ENCODE assay signal across 15 cellular contexts in the genomic region with DNA sequence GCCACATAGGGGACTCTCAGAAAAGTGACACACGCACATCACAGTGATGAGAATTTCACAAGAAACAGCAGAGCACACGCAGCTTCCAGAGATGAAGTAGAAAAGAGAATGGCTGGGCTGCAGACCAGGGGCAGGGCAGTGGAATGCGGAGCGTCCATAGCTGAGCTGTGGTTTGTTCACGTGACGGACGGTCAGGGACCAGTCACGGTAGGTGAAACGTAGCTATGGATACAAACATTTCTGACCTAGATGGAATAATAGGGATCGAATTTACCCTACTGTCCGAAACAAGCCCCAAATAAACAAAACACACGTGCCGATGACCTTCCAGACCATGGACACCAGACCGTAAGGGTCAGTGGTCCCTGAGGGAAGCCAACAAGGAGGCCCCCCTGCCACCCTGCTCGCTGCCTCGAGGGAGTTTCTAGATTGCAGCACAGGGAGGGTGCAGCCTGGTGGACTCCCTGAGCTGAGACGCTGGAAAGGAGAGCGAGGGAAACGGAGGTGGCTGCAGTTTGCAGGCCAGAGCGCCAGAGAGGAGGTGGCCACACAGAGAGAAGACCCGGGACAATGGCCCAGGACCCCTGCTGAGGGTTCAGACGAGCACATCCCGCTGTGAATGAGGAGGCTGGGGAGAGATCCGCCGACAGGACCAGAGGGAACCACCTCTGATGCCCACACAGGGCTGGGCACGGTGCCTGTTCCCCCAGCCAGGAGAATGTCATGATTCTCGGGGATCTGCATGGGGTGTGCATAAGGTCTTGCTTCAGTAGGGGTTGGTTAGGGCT. TPM values are rescaled to one million over a fixed set of nuclear protein-coding genes. Genes with fewer than 3 reads are reported as not detected.
"Had no signal": no experiment of that assay in that cellular context is flagged by ENCODE, and none has a peak within 500 bp of the region (broad histone marks: within the 10 kb centered on the region; RNA-seq: fewer than 3 reads in every experiment).

No MANE protein-coding gene starts in this region.

- H3K4me3 ChIP-seq: ascending aorta, neural progenitor cell, ovary, tibial nerve, vagina had no signal

- H3K4me2 ChIP-seq: neural progenitor cell had no signal

- H3K4me1 ChIP-seq: ascending aorta, neural progenitor cell, tibial nerve, vagina had no signal

- H2AFZ ChIP-seq: neural progenitor cell had no signal

- H3K36me3 ChIP-seq: ascending aorta, neural progenitor cell, ovary, tibial nerve, vagina had no signal

- H3K27me3 ChIP-seq: ascending aorta, ovary, vagina had no signal

- ATAC-seq: activated CD8-positive, alpha-beta T cell treated with anti-CD3 and anti-CD28 coated beads, Interleukin-2, amount 10 ng/mL, durations not matched to agents 7 days and 5 days; T-helper 17 cell had no signal

- DNase-seq: activated CD4-positive, alpha-beta T cell treated with anti-CD3 and anti-CD28 coated beads for 4 hours; activated CD8-positive, alpha-beta T cell treated with anti-CD3 and anti-CD28 coated beads, Interleukin-2, amount 10 ng/mL, durations not matched to agents 7 days and 5 days; erythroblast; kidney glomerular epithelial cell; naive B cell; ovary; stimulated activated CD4-positive, alpha-beta T cell treated with anti-CD3 and anti-CD28 coated beads, Interleukin-4, amount 100 ng/mL, for 1 hour; stimulated activated naive CD4-positive, alpha-beta T cell; substantia nigra; T-helper 17 cell had no signal

- H3K9ac ChIP-seq: neural progenitor cell had no signal

- H3K9me3 ChIP-seq: vagina had no signal

- H3K27ac ChIP-seq: ascending aorta, neural progenitor cell, ovary, tibial nerve, vagina had no signal

RNA-seq across cellular contexts. Expression of a gene that starts 49.0 kb away (rescaled TPM):
- total RNA-seq: activated CD8-positive, alpha-beta T cell treated with anti-CD3 and anti-CD28 coated beads, Interleukin-2, amount 10 ng/mL, durations not matched to agents 7 days and 5 days; ascending aorta; lung microvascular endothelial cell; T-helper 17 cell had no signal
